In genomic region chr19:3243851-3244700, GRCh38 we compare ENCODE assay signal across 1 cellular context.
TF ChIP-seq lines count a peak whose summit lies in the region.

No MANE protein-coding gene starts in this region.

TF ChIP-seq in HepG2, 621 proteins besides CTCF, POLR2A, EP300 and RAD21 (continued from another document and continues in another):
- no peak for TF ChIP-seq ELF3 (CRISPR knock-in tag; IDR thresholded peaks at IDR 0.05)
- TF ChIP-seq ZNF296 (CRISPR knock-in tag; conservative IDR thresholded peaks at IDR 0.05) = no peak
- no peak for TF ChIP-seq NAIF1 (CRISPR knock-in tag; IDR thresholded peaks at IDR 0.05; ENCODE audit: borderline replicate concordance)
- TF ChIP-seq LBX2 (CRISPR knock-in tag; IDR thresholded peaks at IDR 0.05; ENCODE audit: borderline replicate concordance) = no peak
- TF ChIP-seq, protein P1, sequence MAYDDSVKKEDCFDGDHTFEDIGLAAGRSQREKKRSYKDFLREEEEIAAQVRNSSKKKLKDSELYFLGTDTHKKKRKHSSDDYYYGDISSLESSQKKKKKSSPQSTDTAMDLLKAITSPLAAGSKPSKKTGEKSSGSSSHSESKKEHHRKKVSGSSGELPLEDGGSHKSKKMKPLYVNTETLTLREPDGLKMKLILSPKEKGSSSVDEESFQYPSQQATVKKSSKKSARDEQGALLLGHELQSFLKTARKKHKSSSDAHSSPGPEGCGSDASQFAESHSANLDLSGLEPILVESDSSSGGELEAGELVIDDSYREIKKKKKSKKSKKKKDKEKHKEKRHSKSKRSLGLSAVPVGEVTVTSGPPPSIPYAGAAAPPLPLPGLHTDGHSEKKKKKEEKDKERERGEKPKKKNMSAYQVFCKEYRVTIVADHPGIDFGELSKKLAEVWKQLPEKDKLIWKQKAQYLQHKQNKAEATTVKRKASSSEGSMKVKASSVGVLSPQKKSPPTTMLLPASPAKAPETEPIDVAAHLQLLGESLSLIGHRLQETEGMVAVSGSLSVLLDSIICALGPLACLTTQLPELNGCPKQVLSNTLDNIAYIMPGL (CRISPR knock-in tag; IDR thresholded peaks at IDR 0.05; ENCODE audit: borderline replicate concordance in 1 of 2, low read depth in 1 of 2) = 0 out of 4 replicates have a peak, but pooled peaks of 1 of the 2 experiments have one; percentile 40
- TF ChIP-seq RCOR2 (CRISPR knock-in tag; IDR thresholded peaks at IDR 0.05) = no peak
- TF ChIP-seq ZNF891 (CRISPR knock-in tag; IDR thresholded peaks at IDR 0.05) = 0 out of 2 replicates have a peak, but pooled peaks have one; percentile 50
- no peak for TF ChIP-seq DPF2 (CRISPR knock-in tag; IDR thresholded peaks at IDR 0.05; ENCODE audit: borderline replicate concordance, low read depth)
- peak; percentile 53; the same call in 1 of the 2 replicates for TF ChIP-seq MXD4 (CRISPR knock-in tag; IDR thresholded peaks at IDR 0.05)
- 0 out of 2 replicates have a peak, but pooled peaks have one; percentile 49 for TF ChIP-seq E2F5 (CRISPR knock-in tag; conservative IDR thresholded peaks at IDR 0.05)
- TF ChIP-seq GMEB2 (CRISPR knock-in tag; IDR thresholded peaks at IDR 0.05; ENCODE audit: low read depth) = no peak
- TF ChIP-seq ZNF781 (CRISPR knock-in tag; IDR thresholded peaks at IDR 0.05; ENCODE audit: borderline replicate concordance, not compliant biosample characterization) = peak; percentile 50
- no peak for TF ChIP-seq CSRNP1 (CRISPR knock-in tag; IDR thresholded peaks at IDR 0.05)
- TF ChIP-seq ZNF558 (CRISPR knock-in tag; IDR thresholded peaks at IDR 0.05; ENCODE audit: borderline replicate concordance) = no peak; the same call in 1 of the 2 replicates
- TF ChIP-seq ZNF230 (CRISPR knock-in tag; IDR thresholded peaks at IDR 0.05) = no peak
- TF ChIP-seq NBN (conservative IDR thresholded peaks at IDR 0.05) = 0 out of 2 replicates have a peak, but pooled peaks have one; percentile 42
- peak; percentile 18; the same call in 1 of the 2 replicates for TF ChIP-seq RXRB (CRISPR knock-in tag; IDR thresholded peaks at IDR 0.05; ENCODE audit: borderline replicate concordance)
- TF ChIP-seq SIN3B (IDR thresholded peaks at IDR 0.05; ENCODE audit: low read length) = no peak
- TF ChIP-seq, protein P2, sequence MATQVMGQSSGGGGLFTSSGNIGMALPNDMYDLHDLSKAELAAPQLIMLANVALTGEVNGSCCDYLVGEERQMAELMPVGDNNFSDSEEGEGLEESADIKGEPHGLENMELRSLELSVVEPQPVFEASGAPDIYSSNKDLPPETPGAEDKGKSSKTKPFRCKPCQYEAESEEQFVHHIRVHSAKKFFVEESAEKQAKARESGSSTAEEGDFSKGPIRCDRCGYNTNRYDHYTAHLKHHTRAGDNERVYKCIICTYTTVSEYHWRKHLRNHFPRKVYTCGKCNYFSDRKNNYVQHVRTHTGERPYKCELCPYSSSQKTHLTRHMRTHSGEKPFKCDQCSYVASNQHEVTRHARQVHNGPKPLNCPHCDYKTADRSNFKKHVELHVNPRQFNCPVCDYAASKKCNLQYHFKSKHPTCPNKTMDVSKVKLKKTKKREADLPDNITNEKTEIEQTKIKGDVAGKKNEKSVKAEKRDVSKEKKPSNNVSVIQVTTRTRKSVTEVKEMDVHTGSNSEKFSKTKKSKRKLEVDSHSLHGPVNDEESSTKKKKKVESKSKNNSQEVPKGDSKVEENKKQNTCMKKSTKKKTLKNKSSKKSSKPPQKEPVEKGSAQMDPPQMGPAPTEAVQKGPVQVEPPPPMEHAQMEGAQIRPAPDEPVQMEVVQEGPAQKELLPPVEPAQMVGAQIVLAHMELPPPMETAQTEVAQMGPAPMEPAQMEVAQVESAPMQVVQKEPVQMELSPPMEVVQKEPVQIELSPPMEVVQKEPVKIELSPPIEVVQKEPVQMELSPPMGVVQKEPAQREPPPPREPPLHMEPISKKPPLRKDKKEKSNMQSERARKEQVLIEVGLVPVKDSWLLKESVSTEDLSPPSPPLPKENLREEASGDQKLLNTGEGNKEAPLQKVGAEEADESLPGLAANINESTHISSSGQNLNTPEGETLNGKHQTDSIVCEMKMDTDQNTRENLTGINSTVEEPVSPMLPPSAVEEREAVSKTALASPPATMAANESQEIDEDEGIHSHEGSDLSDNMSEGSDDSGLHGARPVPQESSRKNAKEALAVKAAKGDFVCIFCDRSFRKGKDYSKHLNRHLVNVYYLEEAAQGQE (IDR thresholded peaks at IDR 0.05; ENCODE audit: borderline replicate concordance in 1 of 2, low read depth in 1 of 2, low read length in 2 of 2) = peak in 1 of 2 experiments; percentile 98
- peak; percentile 56; the same call in 1 of the 3 replicates for TF ChIP-seq MXI1 (IDR thresholded peaks at IDR 0.05; ENCODE audit: borderline replicate concordance, low read depth, low read length)
- TF ChIP-seq TIGD3 (CRISPR knock-in tag; IDR thresholded peaks at IDR 0.05; ENCODE audit: borderline replicate concordance) = no peak
- no peak for TF ChIP-seq JUN (CRISPR knock-in tag; IDR thresholded peaks at IDR 0.05)
- no peak for TF ChIP-seq ZNF615 (CRISPR knock-in tag; IDR thresholded peaks at IDR 0.05; ENCODE audit: borderline replicate concordance)
- TF ChIP-seq, protein P3, sequence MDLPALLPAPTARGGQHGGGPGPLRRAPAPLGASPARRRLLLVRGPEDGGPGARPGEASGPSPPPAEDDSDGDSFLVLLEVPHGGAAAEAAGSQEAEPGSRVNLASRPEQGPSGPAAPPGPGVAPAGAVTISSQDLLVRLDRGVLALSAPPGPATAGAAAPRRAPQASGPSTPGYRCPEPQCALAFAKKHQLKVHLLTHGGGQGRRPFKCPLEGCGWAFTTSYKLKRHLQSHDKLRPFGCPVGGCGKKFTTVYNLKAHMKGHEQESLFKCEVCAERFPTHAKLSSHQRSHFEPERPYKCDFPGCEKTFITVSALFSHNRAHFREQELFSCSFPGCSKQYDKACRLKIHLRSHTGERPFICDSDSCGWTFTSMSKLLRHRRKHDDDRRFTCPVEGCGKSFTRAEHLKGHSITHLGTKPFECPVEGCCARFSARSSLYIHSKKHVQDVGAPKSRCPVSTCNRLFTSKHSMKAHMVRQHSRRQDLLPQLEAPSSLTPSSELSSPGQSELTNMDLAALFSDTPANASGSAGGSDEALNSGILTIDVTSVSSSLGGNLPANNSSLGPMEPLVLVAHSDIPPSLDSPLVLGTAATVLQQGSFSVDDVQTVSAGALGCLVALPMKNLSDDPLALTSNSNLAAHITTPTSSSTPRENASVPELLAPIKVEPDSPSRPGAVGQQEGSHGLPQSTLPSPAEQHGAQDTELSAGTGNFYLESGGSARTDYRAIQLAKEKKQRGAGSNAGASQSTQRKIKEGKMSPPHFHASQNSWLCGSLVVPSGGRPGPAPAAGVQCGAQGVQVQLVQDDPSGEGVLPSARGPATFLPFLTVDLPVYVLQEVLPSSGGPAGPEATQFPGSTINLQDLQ (CRISPR knock-in tag; IDR thresholded peaks at IDR 0.05) = no peak; the same call in 1 of the 2 replicates
- no peak for TF ChIP-seq PAF1 (CRISPR knock-in tag; IDR thresholded peaks at IDR 0.05)
- TF ChIP-seq NCOA1 (CRISPR knock-in tag; IDR thresholded peaks at IDR 0.05) = no peak
- TF ChIP-seq PRDM15 (CRISPR knock-in tag; IDR thresholded peaks at IDR 0.05) = no peak
- TF ChIP-seq ZNF101 (CRISPR knock-in tag; IDR thresholded peaks at IDR 0.05; ENCODE audit: borderline replicate concordance, low read depth) = 0 out of 2 replicates have a peak, but pooled peaks have one; percentile 37
- no peak for TF ChIP-seq KLF15 (CRISPR knock-in tag; IDR thresholded peaks at IDR 0.05; ENCODE audit: borderline replicate concordance)
- TF ChIP-seq ZKSCAN1 (IDR thresholded peaks at IDR 0.05; ENCODE audit: low read length) = no peak
- TF ChIP-seq TRIM24 (CRISPR knock-in tag; IDR thresholded peaks at IDR 0.05) = no peak
- no peak for TF ChIP-seq CC2D1A (CRISPR knock-in tag; IDR thresholded peaks at IDR 0.05)
- TF ChIP-seq ZBTB26 (CRISPR knock-in tag; IDR thresholded peaks at IDR 0.05; ENCODE audit: borderline replicate concordance) = peak; percentile 80; the same call in 1 of the 2 replicates
- TF ChIP-seq TARDBP (CRISPR knock-in tag; IDR thresholded peaks at IDR 0.05) = no peak
- no peak for TF ChIP-seq POLR2AphosphoS2 (IDR thresholded peaks at IDR 0.05; ENCODE audit: low read depth, low read length)
- TF ChIP-seq SOX5 (CRISPR knock-in tag; IDR thresholded peaks at IDR 0.05; ENCODE audit: borderline replicate concordance) = no peak
- no peak for TF ChIP-seq SRSF9 (IDR thresholded peaks at IDR 0.05; ENCODE audit: borderline replicate concordance, insufficient read depth, low read depth, low read length, poor library complexity, severe bottlenecking)
- TF ChIP-seq ZNF569 (CRISPR knock-in tag; IDR thresholded peaks at IDR 0.05; ENCODE audit: borderline replicate concordance) = no peak
- no peak; the same call in 1 of the 2 replicates for TF ChIP-seq ZNF253 (CRISPR knock-in tag; IDR thresholded peaks at IDR 0.05; ENCODE audit: borderline replicate concordance)
- no peak for TF ChIP-seq ELF1 (CRISPR knock-in tag; IDR thresholded peaks at IDR 0.05)
- TF ChIP-seq NR2F2 (IDR thresholded peaks at IDR 0.05; ENCODE audit: borderline replicate concordance, low read depth) = no peak
